1 cellular context compared by ENCODE assay signal in the genomic region with DNA sequence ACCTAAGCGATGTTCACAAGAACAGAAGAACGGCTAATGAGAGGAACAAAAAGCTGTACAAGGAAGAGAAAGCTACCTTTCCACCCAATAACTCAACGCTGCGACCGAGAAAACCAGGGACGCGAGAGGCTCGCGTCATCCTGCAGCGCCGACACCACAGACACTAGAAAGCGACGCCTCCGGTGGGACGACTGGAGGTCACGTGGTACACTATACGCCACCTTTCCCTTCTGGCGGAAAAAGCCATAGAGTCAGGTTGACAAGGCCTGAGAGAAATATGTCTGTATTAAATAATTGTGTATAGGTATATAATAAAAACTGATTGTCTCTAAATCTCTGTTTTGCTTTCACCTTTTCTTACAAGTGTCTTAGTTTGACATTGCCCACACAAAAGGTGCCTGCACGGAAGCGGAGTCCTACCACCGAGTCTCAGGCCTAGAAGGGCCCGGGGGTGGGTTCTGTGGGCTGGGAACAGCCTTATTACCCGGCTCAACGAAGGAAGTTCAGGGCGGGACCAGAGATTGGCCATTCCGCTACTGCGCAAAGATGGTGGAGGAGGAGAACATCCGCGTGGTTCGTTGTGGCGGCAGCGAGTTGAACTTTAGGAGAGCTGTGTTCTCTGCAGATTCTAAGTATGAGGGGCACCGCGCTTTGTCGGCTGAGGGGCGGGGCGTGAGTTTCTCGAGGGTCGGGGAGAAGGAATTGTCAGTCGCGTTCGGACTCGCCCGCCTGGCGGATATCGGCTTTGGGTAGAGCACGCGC.
TF ChIP-seq lines count a peak whose summit lies in the region.

Gene WDR75, plus strand, starts transcription at position 528 of the 762 bp plus-strand sequence. Its CDS starts 19 bp downstream, at position 547.

TF ChIP-seq in HepG2, 621 proteins besides CTCF, POLR2A, EP300 and RAD21 (continued from another document and continues in another):
- TF ChIP-seq ZNF383 (CRISPR knock-in tag; IDR thresholded peaks at IDR 0.05; ENCODE audit: borderline replicate concordance) (no peak), ZNF333 (CRISPR knock-in tag; IDR thresholded peaks at IDR 0.05; ENCODE audit: borderline replicate concordance) (0 out of 2 replicates have a peak, but pooled peaks have one; percentile 33), ARNTL (CRISPR knock-in tag; IDR thresholded peaks at IDR 0.05) (peak; percentile 87), ZBTB1 (CRISPR knock-in tag; IDR thresholded peaks at IDR 0.05; ENCODE audit: borderline replicate concordance) (no peak), STAG1 (CRISPR knock-in tag; IDR thresholded peaks at IDR 0.05) (0 out of 2 replicates have a peak, but pooled peaks have one; percentile 13), ZFYVE20 (CRISPR knock-in tag; IDR thresholded peaks at IDR 0.05; ENCODE audit: borderline replicate concordance, low read depth) (no peak), REPIN1 (CRISPR knock-in tag; IDR thresholded peaks at IDR 0.05; ENCODE audit: borderline replicate concordance, low read depth) (peak; percentile 75; the same call in 1 of the 2 replicates), DR1 (CRISPR knock-in tag; IDR thresholded peaks at IDR 0.05) (peak; percentile 75), ATAD3A (CRISPR knock-in tag; IDR thresholded peaks at IDR 0.05) (no peak), FOSL2 (CRISPR knock-in tag; IDR thresholded peaks at IDR 0.05) (peak; percentile 53), ZNF615 (CRISPR knock-in tag; IDR thresholded peaks at IDR 0.05; ENCODE audit: borderline replicate concordance) (peak; percentile 57; the same call in 1 of the 2 replicates), GTF3A (CRISPR knock-in tag; conservative IDR thresholded peaks at IDR 0.05) (no peak), ZNF224 (CRISPR knock-in tag; IDR thresholded peaks at IDR 0.05) (0 out of 2 replicates have a peak, but pooled peaks have one; percentile 66), CERS6 (CRISPR knock-in tag; IDR thresholded peaks at IDR 0.05) (peak; percentile 29; the same call in 1 of the 2 replicates), TBP (CRISPR knock-in tag; IDR thresholded peaks at IDR 0.05) (no peak), U2AF1 (optimal IDR thresholded peaks at IDR 0.05; ENCODE audit: low read depth, low read length) (peak; percentile 93), ZFY (CRISPR knock-in tag; IDR thresholded peaks at IDR 0.05) (peak; percentile 89), ARNT2 (CRISPR knock-in tag; IDR thresholded peaks at IDR 0.05; ENCODE audit: low read depth) (no peak), PBX3 (CRISPR knock-in tag; IDR thresholded peaks at IDR 0.05; ENCODE audit: borderline replicate concordance) (0 out of 2 replicates have a peak, but pooled peaks have one; percentile 67), SMAD3 (CRISPR knock-in tag; IDR thresholded peaks at IDR 0.05) (peak; percentile 79), GABPB1 (CRISPR knock-in tag; IDR thresholded peaks at IDR 0.05) (peak; percentile 88), HNRNPL (IDR thresholded peaks at IDR 0.05; ENCODE audit: low read depth, low read length) (no peak), SOX5 (CRISPR knock-in tag; IDR thresholded peaks at IDR 0.05; ENCODE audit: borderline replicate concordance) (no peak; the same call in 1 of the 2 replicates), DMAP1 (CRISPR knock-in tag; IDR thresholded peaks at IDR 0.05) (peak; percentile 99), NR2F1 (CRISPR knock-in tag; IDR thresholded peaks at IDR 0.05) (peak; percentile 4 to 71; a peak in 3 of 4 replicates), ZNF230 (CRISPR knock-in tag; IDR thresholded peaks at IDR 0.05) (peak; percentile 87; the same call in 1 of the 2 replicates), ZNF703 (CRISPR knock-in tag; IDR thresholded peaks at IDR 0.05; ENCODE audit: borderline replicate concordance) (0 out of 2 replicates have a peak, but pooled peaks have one; percentile 24), USF2 (IDR thresholded peaks at IDR 0.05; ENCODE audit: low read depth, low read length) (peak; percentile 99), USF2 (CRISPR knock-in tag; IDR thresholded peaks at IDR 0.05; ENCODE audit: borderline replicate concordance) (peak; percentile 98), FOXO1 (CRISPR knock-in tag; IDR thresholded peaks at IDR 0.05) (peak; percentile 39; the same call in 1 of the 2 replicates), ZNF33A (CRISPR knock-in tag; IDR thresholded peaks at IDR 0.05; ENCODE audit: borderline replicate concordance) (no peak), POGZ (CRISPR knock-in tag; IDR thresholded peaks at IDR 0.05) (peak; percentile 92), KLF6 (CRISPR knock-in tag; IDR thresholded peaks at IDR 0.05) (peak; percentile 82; the same call in 1 of the 2 replicates), ZNF205 (CRISPR knock-in tag; IDR thresholded peaks at IDR 0.05) (0 out of 2 replicates have a peak, but pooled peaks have one; percentile 32), CAMTA2 (CRISPR knock-in tag; IDR thresholded peaks at IDR 0.05; ENCODE audit: borderline replicate concordance) (peak; percentile 93), ZFP90 (CRISPR knock-in tag; IDR thresholded peaks at IDR 0.05; ENCODE audit: borderline replicate concordance) (peak; percentile 87), CBX5 (CRISPR knock-in tag; IDR thresholded peaks at IDR 0.05; ENCODE audit: borderline replicate concordance) (peak; percentile 64; the same call in 1 of the 2 replicates), SP1 (IDR thresholded peaks at IDR 0.05) (no peak), SP1 (CRISPR knock-in tag; IDR thresholded peaks at IDR 0.05) (0 out of 2 replicates have a peak, but pooled peaks have one; percentile 40), MED8 (CRISPR knock-in tag; IDR thresholded peaks at IDR 0.05; ENCODE audit: insufficient replicate concordance) (no peak), HCFC1 (IDR thresholded peaks at IDR 0.05; ENCODE audit: low read depth, low read length) (peak; percentile 72), DRAP1 (CRISPR knock-in tag; IDR thresholded peaks at IDR 0.05) (peak; percentile 89), SRSF9 (IDR thresholded peaks at IDR 0.05; ENCODE audit: borderline replicate concordance, insufficient read depth, low read depth, low read length, poor library complexity, severe bottlenecking) (no peak), RFXAP (CRISPR knock-in tag; IDR thresholded peaks at IDR 0.05; ENCODE audit: borderline replicate concordance) (peak; percentile 82; the same call in 1 of the 2 replicates), RFXANK (CRISPR knock-in tag; IDR thresholded peaks at IDR 0.05) (no peak), ZNF687 (CRISPR knock-in tag; IDR thresholded peaks at IDR 0.05) (peak; percentile 89), ZNF18 (CRISPR knock-in tag; IDR thresholded peaks at IDR 0.05; ENCODE audit: insufficient replicate concordance) (peak; percentile 44), ZNF10 (CRISPR knock-in tag; IDR thresholded peaks at IDR 0.05; ENCODE audit: borderline replicate concordance, low read depth) (no peak)
- TF ChIP-seq, protein P1, sequence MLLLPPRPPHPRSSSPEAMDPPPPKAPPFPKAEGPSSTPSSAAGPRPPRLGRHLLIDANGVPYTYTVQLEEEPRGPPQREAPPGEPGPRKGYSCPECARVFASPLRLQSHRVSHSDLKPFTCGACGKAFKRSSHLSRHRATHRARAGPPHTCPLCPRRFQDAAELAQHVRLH (CRISPR knock-in tag; IDR thresholded peaks at IDR 0.05; ENCODE audit: borderline replicate concordance, low read depth) = peak; percentile 71; the same call in 1 of the 2 replicates
- TF ChIP-seq, protein P2, sequence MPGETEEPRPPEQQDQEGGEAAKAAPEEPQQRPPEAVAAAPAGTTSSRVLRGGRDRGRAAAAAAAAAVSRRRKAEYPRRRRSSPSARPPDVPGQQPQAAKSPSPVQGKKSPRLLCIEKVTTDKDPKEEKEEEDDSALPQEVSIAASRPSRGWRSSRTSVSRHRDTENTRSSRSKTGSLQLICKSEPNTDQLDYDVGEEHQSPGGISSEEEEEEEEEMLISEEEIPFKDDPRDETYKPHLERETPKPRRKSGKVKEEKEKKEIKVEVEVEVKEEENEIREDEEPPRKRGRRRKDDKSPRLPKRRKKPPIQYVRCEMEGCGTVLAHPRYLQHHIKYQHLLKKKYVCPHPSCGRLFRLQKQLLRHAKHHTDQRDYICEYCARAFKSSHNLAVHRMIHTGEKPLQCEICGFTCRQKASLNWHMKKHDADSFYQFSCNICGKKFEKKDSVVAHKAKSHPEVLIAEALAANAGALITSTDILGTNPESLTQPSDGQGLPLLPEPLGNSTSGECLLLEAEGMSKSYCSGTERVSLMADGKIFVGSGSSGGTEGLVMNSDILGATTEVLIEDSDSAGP (CRISPR knock-in tag; IDR thresholded peaks at IDR 0.05; ENCODE audit: borderline replicate concordance) = peak; percentile 91; the same call in 1 of the 2 replicates
